ENCODE assay signal across 11 cellular contexts in the genomic region with DNA sequence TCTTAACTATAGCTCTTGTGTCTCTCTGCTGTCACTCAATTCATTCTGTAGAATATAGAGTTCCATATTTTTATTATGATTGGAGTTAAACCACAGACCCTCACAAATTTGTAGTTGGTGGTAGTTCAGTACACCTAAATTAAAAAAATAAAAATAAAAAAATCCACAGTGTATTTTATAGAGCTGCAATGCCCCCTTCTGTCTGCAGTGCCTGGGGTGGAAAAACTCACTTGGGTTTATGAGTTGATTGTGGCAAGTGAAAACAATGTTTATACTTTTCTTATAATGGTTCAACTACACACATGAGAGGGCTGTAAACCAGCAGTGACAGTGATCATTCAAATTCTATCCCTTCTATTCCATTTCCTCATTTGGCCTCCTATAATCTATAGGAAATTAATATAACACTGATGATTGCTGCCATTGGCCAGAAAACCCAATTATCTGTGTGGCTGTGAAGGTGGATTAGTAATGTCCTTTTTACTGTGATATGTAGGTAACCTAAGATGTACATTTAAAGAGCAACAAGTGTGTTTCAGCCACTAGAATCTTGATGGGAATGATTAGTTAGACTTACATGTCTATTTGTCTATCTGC.
DNase-seq lines count a peak whose midpoint lies in the region; ATAC-seq and TF ChIP-seq lines count a peak whose summit lies in the region.
"Had no signal": no experiment of that assay in that cellular context is flagged by ENCODE, and none has a peak within 500 bp of the region (broad histone marks: within the 10 kb centered on the region; RNA-seq: fewer than 3 reads in every experiment).

No MANE protein-coding gene starts in this region.

- intact Hi-C loops in heart left ventricle (cut with DNase I) (loop anchor here in 5 of 10 donors (5.0 to 10.0 kb wide), 5 partner anchors 162 to 1105 kb away; partner anchors contain the start of gene LRIG3 (in 1 of the 5)), uterus (cut with DNase I; ENCODE audit: low total_unique reads) (no loop called here), vagina (cut with DNase I) (no loop called here)
- intact Hi-C loops in activated T-helper 1 cell treated with anti-CD3 and anti-CD28 coated beads, Interleukin-12 subunit alpha, Interleukin-12 subunit beta, Interleukin-2, Interleukin-4 antibody, amounts not matched to agents 30 ng/mL and 10 ng/mL and 1 ng/mL, durations not matched to agents 14 hours and 24 hours and 36 hours (cut with micrococcal nuclease), result no loop called here

- H3K9me3 ChIP-seq in heart left ventricle (no peaks in the 10 kb centered on the region), right atrium auricular region (no peaks in the 10 kb centered on the region), uterus (no peaks in the 10 kb centered on the region), vagina (no peaks in the 10 kb centered on the region)

- H3K36me3 Mint-ChIP-seq in activated T-helper 1 cell treated with anti-CD3 and anti-CD28 coated beads, Interleukin-12 subunit alpha, Interleukin-12 subunit beta, Interleukin-2, Interleukin-4 antibody, amounts not matched to agents 30 ng/mL and 10 ng/mL and 1 ng/mL, durations not matched to agents 14 hours and 24 hours and 36 hours (ENCODE audit: low read depth), result no peaks in the 10 kb centered on the region
- no peaks in the 10 kb centered on the region for H3K36me3 Mint-ChIP-seq in stimulated activated naive B cell treated with anti-CD40 and anti-IgM and Interleukin-4, amounts not matched to agents 10 μg/mL and 1 μg/mL and 100 μg/mL, for 72 hours

- no peak overlapping the region for H3K4me3 Mint-ChIP-seq in activated T-helper 1 cell treated with anti-CD3 and anti-CD28 coated beads, Interleukin-12 subunit alpha, Interleukin-12 subunit beta, Interleukin-2, Interleukin-4 antibody, amounts not matched to agents 30 ng/mL and 10 ng/mL and 1 ng/mL, durations not matched to agents 14 hours and 24 hours and 36 hours
- H3K4me3 Mint-ChIP-seq in stimulated activated naive B cell treated with anti-CD40 and anti-IgM and Interleukin-4, amounts not matched to agents 10 μg/mL and 1 μg/mL and 100 μg/mL, for 72 hours, result no peak overlapping the region
- H3K4me3 Mint-ChIP-seq: stimulated activated naive CD8-positive, alpha-beta T cell treated with anti-CD3 and anti-CD28 coated beads, Interleukin-15, amount 100 ng/mL, for 72 hours had no signal

- DNase-seq in heart left ventricle (no peak), right atrium auricular region (ENCODE audit: low spot score) (no peak), astrocyte of the cerebellum (ENCODE audit: low read depth) (peak; percentile 19), kidney epithelial cell (ENCODE audit: low read depth) (no peak), uterus (no peak), vagina (ENCODE audit: extremely low spot score in 2 of 2) (no peak)
- DNase-seq in activated T-helper 1 cell treated with anti-CD3 and anti-CD28 coated beads, Interleukin-12 subunit alpha, Interleukin-12 subunit beta, Interleukin-2, Interleukin-4 antibody, amounts not matched to agents 30 ng/mL and 10 ng/mL and 1 ng/mL, durations not matched to agents 14 hours and 24 hours and 36 hours (ENCODE audit: low spot score), result no peak
- no peak for DNase-seq in stimulated activated naive B cell treated with anti-CD40 and anti-IgM and Interleukin-4, amounts not matched to agents 10 μg/mL and 1 μg/mL and 100 μg/mL, for 72 hours
- DNase-seq: activated CD8-positive, alpha-beta memory T cell treated with anti-CD3 and anti-CD28 coated beads for 24 hours; stimulated activated naive CD8-positive, alpha-beta T cell treated with anti-CD3 and anti-CD28 coated beads, Interleukin-15, amount 100 ng/mL, for 72 hours had no signal

- TF ChIP-seq POLR2A in heart left ventricle (IDR thresholded peaks at IDR 0.05) (no peak), uterus (IDR thresholded peaks at IDR 0.05) (no peak), vagina (IDR thresholded peaks at IDR 0.05) (no peak)

- no peaks in the 10 kb centered on the region for H3K4me1 Mint-ChIP-seq in activated T-helper 1 cell treated with anti-CD3 and anti-CD28 coated beads, Interleukin-12 subunit alpha, Interleukin-12 subunit beta, Interleukin-2, Interleukin-4 antibody, amounts not matched to agents 30 ng/mL and 10 ng/mL and 1 ng/mL, durations not matched to agents 14 hours and 24 hours and 36 hours (ENCODE audit: low read depth)
- no peaks in the 10 kb centered on the region for H3K4me1 Mint-ChIP-seq in stimulated activated naive B cell treated with anti-CD40 and anti-IgM and Interleukin-4, amounts not matched to agents 10 μg/mL and 1 μg/mL and 100 μg/mL, for 72 hours
- H3K4me1 Mint-ChIP-seq: stimulated activated naive CD8-positive, alpha-beta T cell treated with anti-CD3 and anti-CD28 coated beads, Interleukin-15, amount 100 ng/mL, for 72 hours had no signal

- H3K27ac ChIP-seq in heart left ventricle (no peak overlapping the region), right atrium auricular region (no peak overlapping the region), uterus (no peak overlapping the region), vagina (no peak overlapping the region)

- H3K36me3 ChIP-seq in heart left ventricle (no peaks in the 10 kb centered on the region), right atrium auricular region (no peaks in the 10 kb centered on the region), kidney epithelial cell (ENCODE audit: control insufficient read depth, insufficient read depth, low read length) (no peaks in the 10 kb centered on the region), uterus (no peaks in the 10 kb centered on the region), vagina (no peaks in the 10 kb centered on the region)

- TF ChIP-seq CTCF in heart left ventricle (IDR thresholded peaks at IDR 0.05), result peak in 9 of 12 donors; percentile 27 to 56 (median 38)
- peak in 1 of 2 donors; percentile 54 for TF ChIP-seq CTCF in right atrium auricular region (IDR thresholded peaks at IDR 0.05)
- TF ChIP-seq CTCF in astrocyte of the cerebellum (IDR thresholded peaks at IDR 0.05; ENCODE audit: low read depth, low read length, missing control alignments), result peak; percentile 71
- peak; percentile 73 for TF ChIP-seq CTCF in kidney epithelial cell (IDR thresholded peaks at IDR 0.05; ENCODE audit: insufficient read depth, low read length, poor library complexity, severe bottlenecking)
- peak in 3 of 4 experiments; percentile 12 to 41 (median 33) for TF ChIP-seq CTCF in uterus (IDR thresholded peaks at IDR 0.05)
- TF ChIP-seq CTCF in vagina (IDR thresholded peaks at IDR 0.05), result no peak

- no peak for ATAC-seq in heart left ventricle
- ATAC-seq in stimulated activated naive B cell treated with anti-CD40 and anti-IgM and Interleukin-4, amounts not matched to agents 10 μg/mL and 1 μg/mL and 100 μg/mL, for 72 hours (replicated peaks), result no peak
- ATAC-seq: esophagus mucosa; stimulated activated naive CD8-positive, alpha-beta T cell treated with anti-CD3 and anti-CD28 coated beads, Interleukin-15, amount 100 ng/mL, for 72 hours had no signal

- no peak overlapping the region for H3K27ac Mint-ChIP-seq in activated T-helper 1 cell treated with anti-CD3 and anti-CD28 coated beads, Interleukin-12 subunit alpha, Interleukin-12 subunit beta, Interleukin-2, Interleukin-4 antibody, amounts not matched to agents 30 ng/mL and 10 ng/mL and 1 ng/mL, durations not matched to agents 14 hours and 24 hours and 36 hours
- H3K27ac Mint-ChIP-seq in stimulated activated naive B cell treated with anti-CD40 and anti-IgM and Interleukin-4, amounts not matched to agents 10 μg/mL and 1 μg/mL and 100 μg/mL, for 72 hours, result no peak overlapping the region
- H3K27ac Mint-ChIP-seq: stimulated activated naive CD8-positive, alpha-beta T cell treated with anti-CD3 and anti-CD28 coated beads, Interleukin-15, amount 100 ng/mL, for 72 hours had no signal

- in situ Hi-C loops in astrocyte of the cerebellum (cut with HindIII; ENCODE audit: low sequenced_read_pairs), result loop anchor here (25.0 kb wide), 1 partner anchor 550 kb away; no protein-coding TSS in a partner anchor

- H3K9me3 Mint-ChIP-seq in activated T-helper 1 cell treated with anti-CD3 and anti-CD28 coated beads, Interleukin-12 subunit alpha, Interleukin-12 subunit beta, Interleukin-2, Interleukin-4 antibody, amounts not matched to agents 30 ng/mL and 10 ng/mL and 1 ng/mL, durations not matched to agents 14 hours and 24 hours and 36 hours, result no peaks in the 10 kb centered on the region
- H3K9me3 Mint-ChIP-seq in stimulated activated naive B cell treated with anti-CD40 and anti-IgM and Interleukin-4, amounts not matched to agents 10 μg/mL and 1 μg/mL and 100 μg/mL, for 72 hours, result peaks cover 0 to 1% of the 10 kb centered on the region in 2 donors
- H3K9me3 Mint-ChIP-seq: stimulated activated naive CD8-positive, alpha-beta T cell treated with anti-CD3 and anti-CD28 coated beads, Interleukin-15, amount 100 ng/mL, for 72 hours had no signal

- no peaks in the 10 kb centered on the region for H3K27me3 Mint-ChIP-seq in activated T-helper 1 cell treated with anti-CD3 and anti-CD28 coated beads, Interleukin-12 subunit alpha, Interleukin-12 subunit beta, Interleukin-2, Interleukin-4 antibody, amounts not matched to agents 30 ng/mL and 10 ng/mL and 1 ng/mL, durations not matched to agents 14 hours and 24 hours and 36 hours (ENCODE audit: insufficient read depth)
- no peaks in the 10 kb centered on the region for H3K27me3 Mint-ChIP-seq in stimulated activated naive B cell treated with anti-CD40 and anti-IgM and Interleukin-4, amounts not matched to agents 10 μg/mL and 1 μg/mL and 100 μg/mL, for 72 hours
- H3K27me3 Mint-ChIP-seq: stimulated activated naive CD8-positive, alpha-beta T cell treated with anti-CD3 and anti-CD28 coated beads, Interleukin-15, amount 100 ng/mL, for 72 hours had no signal

- H3K4me3 ChIP-seq in heart left ventricle (no peak overlapping the region), right atrium auricular region (no peak overlapping the region), astrocyte of the cerebellum (ENCODE audit: low read depth, low read length) (no peak overlapping the region), kidney epithelial cell (ENCODE audit: low read depth, low read length) (no peak overlapping the region), uterus (no peak overlapping the region), vagina (no peak overlapping the region)

- no peaks in the 10 kb centered on the region for H3K4me1 ChIP-seq in heart left ventricle
- no peaks in the 10 kb centered on the region for H3K4me1 ChIP-seq in right atrium auricular region
- H3K4me1 ChIP-seq in uterus, result no peaks in the 10 kb centered on the region
- H3K4me1 ChIP-seq in vagina, result peaks cover 12% of the 10 kb centered on the region

- H3K27me3 ChIP-seq in heart left ventricle, result no peaks in the 10 kb centered on the region
- no peaks in the 10 kb centered on the region for H3K27me3 ChIP-seq in right atrium auricular region
- no peaks in the 10 kb centered on the region for H3K27me3 ChIP-seq in kidney epithelial cell (ENCODE audit: control insufficient read depth, insufficient read depth, low read length)
- H3K27me3 ChIP-seq in uterus, result no peaks in the 10 kb centered on the region
- H3K27me3 ChIP-seq in vagina, result no peaks in the 10 kb centered on the region

Comparison
In these comparisons a context has a peak if more than half of its experiments do, and no peak if none do; other contexts are left out.
1. CTCF ChIP-seq: peak in heart left ventricle (9 of 12), astrocyte of the cerebellum (single experiment), kidney epithelial cell (single experiment) and uterus (3 of 4); none in vagina (0 of 3).